ENCODE assay signal across 8 cellular contexts in the genomic region with DNA sequence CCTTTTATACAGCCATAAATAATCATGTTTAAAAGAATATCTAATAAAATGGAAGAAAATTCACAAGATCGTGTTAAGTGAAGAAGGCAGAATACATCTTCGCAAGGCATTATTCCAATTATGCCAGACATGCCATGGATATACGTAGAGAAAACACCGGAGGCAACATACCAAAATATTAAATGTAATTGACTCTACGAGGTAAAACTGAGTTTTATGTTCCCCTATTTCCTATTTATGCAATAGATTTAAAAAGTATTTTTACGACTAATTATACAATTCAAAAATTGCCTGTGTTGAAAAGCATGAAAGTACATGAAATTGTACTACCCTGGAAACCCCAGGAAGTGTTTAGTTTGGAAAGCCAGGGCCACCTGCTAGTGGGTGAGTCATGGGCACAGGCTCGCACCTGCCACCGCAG. TPM values are rescaled to one million over a fixed set of nuclear protein-coding genes. Genes with fewer than 3 reads are reported as not detected.
A peak's percentile ranks its signal among the peaks of the same experiment; 100 is the strongest.
DNase-seq lines count a peak whose midpoint lies in the region; ATAC-seq and TF ChIP-seq lines count a peak whose summit lies in the region.

No MANE protein-coding gene starts in this region.

- peaks cover 7% of the 10 kb centered on the region for H3K36me3 Mint-ChIP-seq in T-helper 2 cell treated with Interferon-gamma antibody and Interleukin-4, amounts not matched to agents 5 μg/mL and 100 μg/mL, for 36 hours (ENCODE audit: low read depth)

- no peak for TF ChIP-seq POLR2A in prostate gland (IDR thresholded peaks at IDR 0.05)

- intact Hi-C loops in prostate gland (cut with DNase I) = loop anchor here (1.0 kb wide), 1 partner anchor 11 kb away; no protein-coding TSS in a partner anchor

- H3K4me1 ChIP-seq in prostate gland (replicated peaks) = peaks cover 16% of the 10 kb centered on the region

- 23% methylated on average over 8 of the region's 8 CpGs for WGBS in prostate gland

- no peaks in the 10 kb centered on the region for H3K27me3 ChIP-seq in prostate gland (replicated peaks; ENCODE audit: insufficient read depth)

- no peak for ATAC-seq in GM19463 (IDR thresholded peaks at IDR 0.05; ENCODE audit: unreplicated experiment)

- no peak for DNase-seq in T-helper 2 cell treated with Interferon-gamma antibody and Interleukin-4, amounts not matched to agents 5 μg/mL and 100 μg/mL, for 36 hours (ENCODE audit: low spot score)
- DNase-seq in T-helper 2 cell (no peak), RKO (ENCODE audit: low spot score) (peak; percentile 94), epithelial cell of proximal tubule (ENCODE audit: low read depth) (no peak), prostate gland (ENCODE audit: low spot score) (no peak), NAMALWA (ENCODE audit: low spot score) (no peak), T1000 (lab: John Stamatoyannopoulos, UW) (no peak)

- H3K4me1 Mint-ChIP-seq in T-helper 2 cell treated with Interferon-gamma antibody and Interleukin-4, amounts not matched to agents 5 μg/mL and 100 μg/mL, for 36 hours (ENCODE audit: low read depth) = peaks cover 27% of the 10 kb centered on the region

- H3K36me3 ChIP-seq in prostate gland = no peaks in the 10 kb centered on the region

- no peaks in the 10 kb centered on the region for H3K9me3 Mint-ChIP-seq in T-helper 2 cell treated with Interferon-gamma antibody and Interleukin-4, amounts not matched to agents 5 μg/mL and 100 μg/mL, for 36 hours

- H3K9me3 ChIP-seq in prostate gland = no peaks in the 10 kb centered on the region

- H3K4me3 ChIP-seq in epithelial cell of proximal tubule (ENCODE audit: low read depth, low read length) = peak overlapping the region; percentile 64
- peak overlapping the region; percentile 86 to 88 for H3K4me3 ChIP-seq in prostate gland

- H3K27me3 Mint-ChIP-seq in T-helper 2 cell treated with Interferon-gamma antibody and Interleukin-4, amounts not matched to agents 5 μg/mL and 100 μg/mL, for 36 hours (ENCODE audit: low read depth) = no peaks in the 10 kb centered on the region

- H3K27ac ChIP-seq in prostate gland = peak overlapping the region; percentile 95 to 97

- TF ChIP-seq CTCF in epithelial cell of proximal tubule (conservative IDR thresholded peaks at IDR 0.05; ENCODE audit: low read depth, low read length) = no peak
- no peak for TF ChIP-seq CTCF in prostate gland (IDR thresholded peaks at IDR 0.05)

- peak overlapping the region; percentile 80 for H3K27ac Mint-ChIP-seq in T-helper 2 cell treated with Interferon-gamma antibody and Interleukin-4, amounts not matched to agents 5 μg/mL and 100 μg/mL, for 36 hours

- peak overlapping the region; percentile 82 for H3K4me3 Mint-ChIP-seq in T-helper 2 cell treated with Interferon-gamma antibody and Interleukin-4, amounts not matched to agents 5 μg/mL and 100 μg/mL, for 36 hours

RNA-seq across cellular contexts. Expression of a gene that starts 0.9 kb away (rescaled TPM):
- 127 and 218 TPM in 2 replicates for total RNA-seq in epithelial cell of proximal tubule
- total RNA-seq in prostate gland = 100 to 1,000 TPM; 150 to 171 TPM

RNA-seq across cellular contexts. Expression of a gene that starts 11.4 kb away (rescaled TPM):
- 4.8 and 8.6 TPM in 2 replicates for total RNA-seq in epithelial cell of proximal tubule
- 10 to 100 TPM; 14.4 to 14.8 TPM for total RNA-seq in prostate gland

RNA-seq across cellular contexts. Expression of a gene that starts 26.3 kb away (rescaled TPM):
- total RNA-seq in epithelial cell of proximal tubule (6.1 and 9.1 TPM in 2 replicates), prostate gland (10 to 100 TPM; 98.8 to 99.8 TPM)

RNA-seq across cellular contexts. Expression of a gene that starts 44.3 kb away (rescaled TPM):
- total RNA-seq in epithelial cell of proximal tubule = 5.5 and 22.1 TPM in 2 replicates
- 10 to 100 TPM; 10.7 to 15.1 TPM for total RNA-seq in prostate gland

RNA-seq across cellular contexts. Expression of a gene that starts 44.5 kb away (rescaled TPM):
- total RNA-seq in epithelial cell of proximal tubule (45.4 and 60.3 TPM in 2 replicates), prostate gland (10 to 100 TPM; 25.8 to 34.4 TPM)
